ENCODE assay signal across 8 cellular contexts in the genomic region with DNA sequence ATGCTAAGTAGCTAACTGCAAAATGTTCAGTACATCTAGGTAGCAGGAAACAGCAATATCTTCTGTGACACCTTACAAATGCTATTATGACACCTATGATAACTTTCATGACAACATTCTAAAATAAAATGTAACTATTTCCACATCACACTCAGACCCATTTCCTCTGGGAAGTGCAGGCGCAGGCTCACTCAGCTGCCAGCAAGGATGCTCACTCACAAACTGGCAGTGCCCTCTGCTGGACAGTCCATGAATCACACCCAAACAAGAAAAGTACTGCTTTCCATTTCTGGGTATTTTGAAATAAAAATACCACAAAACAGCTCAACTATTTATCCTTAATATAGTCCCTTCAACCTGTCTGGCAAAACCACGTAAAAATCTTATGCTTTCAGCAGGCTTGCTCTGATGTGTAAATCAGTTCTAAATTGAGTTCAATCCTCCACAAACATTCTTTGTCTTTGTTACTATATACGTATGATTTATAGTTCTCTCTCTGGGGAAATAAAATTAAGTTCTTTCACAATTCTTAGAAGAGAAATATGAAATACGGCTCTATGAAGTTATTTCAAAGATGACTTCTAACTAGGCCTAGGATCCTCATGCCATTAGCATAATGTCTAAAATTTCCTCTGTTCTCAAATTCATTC.
DNase-seq lines count a peak whose midpoint lies in the region; ATAC-seq and TF ChIP-seq lines count a peak whose summit lies in the region.

No MANE protein-coding gene starts in this region.

- TF ChIP-seq POLR2A in heart left ventricle (IDR thresholded peaks at IDR 0.05) = no peak

- TF ChIP-seq CTCF in BJ (IDR thresholded peaks at IDR 0.05; ENCODE audit: insufficient read depth, low read depth, low read length) (peak; percentile 86), LNCAP (IDR thresholded peaks at IDR 0.05) (peak; percentile 93), heart left ventricle (IDR thresholded peaks at IDR 0.05) (peak; percentile 91 to 97 (median 93))

- ATAC-seq in GM19035 (IDR thresholded peaks at IDR 0.05; ENCODE audit: unreplicated experiment) = peak; percentile 47
- no peak for ATAC-seq in activated naive CD8-positive, alpha-beta T cell treated with anti-CD3 and anti-CD28 coated beads, Interleukin-2, amount 10 ng/mL, durations not matched to agents 7 days and 5 days (ENCODE audit: low read depth)
- ATAC-seq in heart left ventricle = peak; percentile 53 to 81 (median 73)
- no peak for ATAC-seq in GM21717 (IDR thresholded peaks at IDR 0.05; ENCODE audit: unreplicated experiment)

- H3K27me3 Mint-ChIP-seq in activated naive CD8-positive, alpha-beta T cell treated with anti-CD3 and anti-CD28 coated beads, Interleukin-2, amount 10 ng/mL, durations not matched to agents 7 days and 5 days = peaks cover 3% of the 10 kb centered on the region

- no peaks in the 10 kb centered on the region for H3K9me3 Mint-ChIP-seq in activated naive CD8-positive, alpha-beta T cell treated with anti-CD3 and anti-CD28 coated beads, Interleukin-2, amount 10 ng/mL, durations not matched to agents 7 days and 5 days

- intact Hi-C loops in heart left ventricle (cut with DNase I) = loop anchor here in 9 of 10 donors (2.0 to 10.0 kb wide), 15 partner anchors 111 to 1626 kb away; partner anchors contain the start of gene NRP1 (in 6 of the 9)

- H3K36me3 Mint-ChIP-seq in activated naive CD8-positive, alpha-beta T cell treated with anti-CD3 and anti-CD28 coated beads, Interleukin-2, amount 10 ng/mL, durations not matched to agents 7 days and 5 days = no peaks in the 10 kb centered on the region

- H3K27ac ChIP-seq in heart left ventricle = peak overlapping the region in 2 of 12 donors; percentile 14 to 33

- WGBS in heart left ventricle, 4 donors = 27 to 34% (median 30%) methylated on average over 4 of the region's 4 CpGs

- POLR2A ChIA-PET in BJ (lab: Charles Lee) = no interaction called here
- POLR2A ChIA-PET in activated naive CD8-positive, alpha-beta T cell treated with anti-CD3 and anti-CD28 coated beads, Interleukin-2, amount 10 ng/mL, durations not matched to agents 7 days and 5 days (lab: Charles Lee) = no interaction called here

- peaks cover 0 to 26% (median 17%) of the 10 kb centered on the region in 12 donors for H3K4me1 ChIP-seq in heart left ventricle

- H3K4me1 Mint-ChIP-seq in activated naive CD8-positive, alpha-beta T cell treated with anti-CD3 and anti-CD28 coated beads, Interleukin-2, amount 10 ng/mL, durations not matched to agents 7 days and 5 days = peaks cover 4% of the 10 kb centered on the region

- no peaks in the 10 kb centered on the region for H3K27me3 ChIP-seq in BJ (ENCODE audit: control insufficient read depth, insufficient read depth, low read length)
- H3K27me3 ChIP-seq in heart left ventricle = no peaks in the 10 kb centered on the region

- H3K4me3 ChIP-seq in BJ (ENCODE audit: low read depth, low read length) = no peak overlapping the region
- H3K4me3 ChIP-seq in heart left ventricle = no peak overlapping the region

- no peak overlapping the region for H3K4me3 Mint-ChIP-seq in activated naive CD8-positive, alpha-beta T cell treated with anti-CD3 and anti-CD28 coated beads, Interleukin-2, amount 10 ng/mL, durations not matched to agents 7 days and 5 days

- H3K36me3 ChIP-seq in BJ (ENCODE audit: control insufficient read depth, insufficient read depth, low read length) (no peaks in the 10 kb centered on the region), heart left ventricle (no peaks in the 10 kb centered on the region)

- H3K27ac Mint-ChIP-seq in activated naive CD8-positive, alpha-beta T cell treated with anti-CD3 and anti-CD28 coated beads, Interleukin-2, amount 10 ng/mL, durations not matched to agents 7 days and 5 days = no peak overlapping the region

- CTCF ChIA-PET in BJ (lab: Yijun Ruan, JAX) = interaction anchor here (0.6 to 2.9 kb wide), 47 partner anchors 9 to 1628 kb away, joined by 3 to 16 read pairs (median 3); partner anchors contain the start of gene NRP1

- no peaks in the 10 kb centered on the region for H3K9me3 ChIP-seq in heart left ventricle

- DNase-seq in BJ (ENCODE audit: low read depth) (peak; percentile 37), SKM-1 (lab: John Stamatoyannopoulos, UW; ENCODE audit: unreplicated experiment) (peak; percentile 12), heart left ventricle (peak; percentile 79 to 88 (median 82)), putamen (ENCODE audit: low spot score) (peak; percentile 78)
- peak; percentile 46 for DNase-seq in activated naive CD8-positive, alpha-beta T cell treated with anti-CD3 and anti-CD28 coated beads, Interleukin-2, amount 10 ng/mL, durations not matched to agents 7 days and 5 days

Comparison
In these comparisons a context has a peak if more than half of its experiments do, and no peak if none do; other contexts are left out.
1. DNase-seq: peak in every context shown above with its lines; median percentile 82 in heart left ventricle; 78 in putamen; 46 in activated naive CD8-positive, alpha-beta T cell treated with anti-CD3 and anti-CD28 coated beads, Interleukin-2, amount 10 ng/mL, durations not matched to agents 7 days and 5 days; 37 in BJ; 12 in SKM-1.
2. ATAC-seq: peak in GM19035 (single experiment) and heart left ventricle (4 of 4); none in activated naive CD8-positive, alpha-beta T cell treated with anti-CD3 and anti-CD28 coated beads, Interleukin-2, amount 10 ng/mL, durations not matched to agents 7 days and 5 days (single experiment) and GM21717 (single experiment).
3. Peak in every context shown above with its lines, with median percentiles within 50 percentile points of each other: CTCF ChIP-seq.